In the genomic region with DNA sequence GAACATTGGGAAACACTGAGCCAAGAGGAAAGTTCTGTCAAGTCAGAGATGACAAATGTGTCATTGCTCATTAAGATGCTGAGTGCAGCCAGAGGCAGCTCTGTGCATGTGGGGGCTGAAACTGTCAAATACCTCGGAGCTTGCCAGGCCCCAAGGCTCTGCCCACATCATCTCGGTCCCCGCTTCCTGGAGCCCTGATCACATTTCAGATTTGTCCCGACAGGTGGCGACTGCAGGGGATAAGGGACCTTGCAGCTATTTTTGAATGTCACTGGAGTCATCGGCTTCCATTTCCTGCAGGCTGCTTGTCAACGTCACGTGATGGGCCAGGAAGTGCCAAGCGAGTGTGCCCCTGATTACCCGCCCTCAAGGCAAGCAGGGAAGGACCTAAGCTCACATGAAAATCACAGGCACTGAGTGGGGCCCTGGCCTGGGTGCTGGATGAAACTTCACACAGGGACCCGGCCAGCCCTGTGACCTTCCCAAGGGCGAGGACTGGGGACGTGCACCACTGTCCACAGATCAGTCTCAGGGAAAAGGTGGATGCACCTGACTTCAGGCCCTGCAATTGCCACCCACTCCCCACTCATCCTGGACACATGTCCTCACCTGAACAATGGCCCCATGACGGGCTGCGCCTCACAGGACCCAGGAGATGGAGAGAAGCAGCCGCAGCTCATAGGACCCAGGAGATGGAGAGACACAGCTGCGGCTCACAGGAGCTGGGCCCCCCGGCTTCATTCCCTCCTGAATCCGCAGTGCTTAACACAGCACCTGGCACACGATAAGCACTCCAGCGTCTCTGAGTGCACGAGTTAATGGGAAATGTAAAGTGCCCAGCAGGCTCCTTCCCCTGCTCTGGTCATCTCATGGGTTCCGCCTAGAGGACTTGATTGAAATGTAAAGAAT, we compare ENCODE assay signal across 8 cellular contexts.
A peak's percentile ranks its signal among the peaks of the same experiment; 100 is the strongest.
DNase-seq lines count a peak whose midpoint lies in the region; ATAC-seq and TF ChIP-seq lines count a peak whose summit lies in the region.

No MANE protein-coding gene starts in this region.

- no peak for TF ChIP-seq POLR2A in sigmoid colon (IDR thresholded peaks at IDR 0.05)

- H3K27ac ChIP-seq in left ventricle myocardium inferior (replicated peaks) (no peak overlapping the region), sigmoid colon (no peak overlapping the region)

- no peak for TF ChIP-seq EP300 in sigmoid colon (IDR thresholded peaks at IDR 0.05)

- WGBS in sigmoid colon, 2 donors, result 70 to 85% methylated on average over 23 of the region's 23 CpGs

- H3K36me3 ChIP-seq in left ventricle myocardium inferior (peaks cover 4% of the 10 kb centered on the region), sigmoid colon (peaks cover 0 to 11% (median 0%) of the 10 kb centered on the region in 4 donors)

- ATAC-seq in GM18502 (IDR thresholded peaks at IDR 0.05; ENCODE audit: poor library complexity, unreplicated experiment), result no peak
- ATAC-seq in GM21528 (IDR thresholded peaks at IDR 0.05; ENCODE audit: low FRiP score, unreplicated experiment), result no peak

- TF ChIP-seq CTCF in left ventricle myocardium inferior (IDR thresholded peaks at IDR 0.05; ENCODE audit: borderline replicate concordance) (peak; percentile 24), sigmoid colon (IDR thresholded peaks at IDR 0.05) (no peak)

- peaks cover 5% of the 10 kb centered on the region for H3K9me3 ChIP-seq in left ventricle myocardium inferior (replicated peaks)
- H3K9me3 ChIP-seq in sigmoid colon, result no peaks in the 10 kb centered on the region

- intact Hi-C loops in left ventricle myocardium inferior (cut with micrococcal nuclease), result no loop called here
- intact Hi-C loops in sigmoid colon (cut with DNase I), result no loop called here

- DNase-seq in NCI-H2029 (lab: John Stamatoyannopoulos, UW) (peak; percentile 32), NCI-H2029 treated with DMSO at 0.1 percent for 48 hours (lab: John Stamatoyannopoulos, UW) (no peak), left ventricle myocardium inferior (peak; percentile 26), sigmoid colon (no peak)
- peak; percentile 34 for DNase-seq in activated CD8-positive, alpha-beta memory T cell treated with anti-CD3 and anti-CD28 coated beads, Interleukin-2, amount 50 U/mL, for 1 hour (ENCODE audit: extremely low read depth)
- DNase-seq in stimulated activated CD4-positive, alpha-beta T cell treated with anti-CD3 and anti-CD28 coated beads, Interleukin-4, amount 100 ng/mL, for 24 hours, result peak; percentile 84

- peaks cover 8% of the 10 kb centered on the region for H3K27me3 ChIP-seq in left ventricle myocardium inferior (ENCODE audit: low read depth)
- no peaks in the 10 kb centered on the region for H3K27me3 ChIP-seq in sigmoid colon

- H3K4me1 ChIP-seq in left ventricle myocardium inferior (peaks cover 10% of the 10 kb centered on the region), sigmoid colon (no peaks in the 10 kb centered on the region)

- H3K4me3 ChIP-seq in left ventricle myocardium inferior (no peak overlapping the region), sigmoid colon (no peak overlapping the region)

Comparison
In these comparisons a context has a peak if more than half of its experiments do, and no peak if none do; other contexts are left out.
1. DNase-seq: peak in NCI-H2029 (single experiment), activated CD8-positive, alpha-beta memory T cell treated with anti-CD3 and anti-CD28 coated beads, Interleukin-2, amount 50 U/mL, for 1 hour (single experiment), left ventricle myocardium inferior (single experiment) and stimulated activated CD4-positive, alpha-beta T cell treated with anti-CD3 and anti-CD28 coated beads, Interleukin-4, amount 100 ng/mL, for 24 hours (single experiment); none in NCI-H2029 treated with DMSO at 0.1 percent for 48 hours (single experiment) and sigmoid colon (single experiment).